ENCODE assay signal across 1 cellular context in genomic region chr14:49692895-49693737, GRCh38.
TF ChIP-seq lines count a peak whose summit lies in the region.

KLHDC1 (plus strand) TSS chr14:49693120; CDS start chr14:49693195, 75 bp downstream.

TF ChIP-seq in HepG2, 621 proteins besides CTCF, POLR2A, EP300 and RAD21 (continued from another document and continues in another):
- TF ChIP-seq, protein P1, sequence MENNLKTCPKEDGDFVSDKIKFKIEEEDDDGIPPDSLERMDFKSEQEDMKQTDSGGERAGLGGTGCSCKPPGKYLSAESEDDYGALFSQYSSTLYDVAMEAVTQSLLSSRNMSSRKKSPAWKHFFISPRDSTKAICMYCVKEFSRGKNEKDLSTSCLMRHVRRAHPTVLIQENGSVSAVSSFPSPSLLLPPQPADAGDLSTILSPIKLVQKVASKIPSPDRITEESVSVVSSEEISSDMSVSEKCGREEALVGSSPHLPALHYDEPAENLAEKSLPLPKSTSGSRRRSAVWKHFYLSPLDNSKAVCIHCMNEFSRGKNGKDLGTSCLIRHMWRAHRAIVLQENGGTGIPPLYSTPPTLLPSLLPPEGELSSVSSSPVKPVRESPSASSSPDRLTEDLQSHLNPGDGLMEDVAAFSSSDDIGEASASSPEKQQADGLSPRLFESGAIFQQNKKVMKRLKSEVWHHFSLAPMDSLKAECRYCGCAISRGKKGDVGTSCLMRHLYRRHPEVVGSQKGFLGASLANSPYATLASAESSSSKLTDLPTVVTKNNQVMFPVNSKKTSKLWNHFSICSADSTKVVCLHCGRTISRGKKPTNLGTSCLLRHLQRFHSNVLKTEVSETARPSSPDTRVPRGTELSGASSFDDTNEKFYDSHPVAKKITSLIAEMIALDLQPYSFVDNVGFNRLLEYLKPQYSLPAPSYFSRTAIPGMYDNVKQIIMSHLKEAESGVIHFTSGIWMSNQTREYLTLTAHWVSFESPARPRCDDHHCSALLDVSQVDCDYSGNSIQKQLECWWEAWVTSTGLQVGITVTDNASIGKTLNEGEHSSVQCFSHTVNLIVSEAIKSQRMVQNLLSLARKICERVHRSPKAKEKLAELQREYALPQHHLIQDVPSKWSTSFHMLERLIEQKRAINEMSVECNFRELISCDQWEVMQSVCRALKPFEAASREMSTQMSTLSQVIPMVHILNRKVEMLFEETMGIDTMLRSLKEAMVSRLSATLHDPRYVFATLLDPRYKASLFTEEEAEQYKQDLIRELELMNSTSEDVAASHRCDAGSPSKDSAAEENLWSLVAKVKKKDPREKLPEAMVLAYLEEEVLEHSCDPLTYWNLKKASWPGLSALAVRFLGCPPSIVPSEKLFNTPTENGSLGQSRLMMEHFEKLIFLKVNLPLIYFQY (CRISPR knock-in tag; IDR thresholded peaks at IDR 0.05; ENCODE audit: borderline replicate concordance), result no peak
- TF ChIP-seq TP53 (CRISPR knock-in tag; conservative IDR thresholded peaks at IDR 0.05) (no peak), KLF13 (CRISPR knock-in tag; IDR thresholded peaks at IDR 0.05) (peak; percentile 81; the same call in 1 of the 2 replicates), MAFK (conservative IDR thresholded peaks at IDR 0.05 in 1 of 2, IDR thresholded peaks at IDR 0.05 in 1 of 2; ENCODE audit: low read length in 2 of 2) (no peak), PRDM15 (CRISPR knock-in tag; IDR thresholded peaks at IDR 0.05) (no peak), ZNF564 (CRISPR knock-in tag; IDR thresholded peaks at IDR 0.05) (peak; percentile 75; the same call in 1 of the 2 replicates), ZNF350 (CRISPR knock-in tag; IDR thresholded peaks at IDR 0.05; ENCODE audit: borderline replicate concordance, low read depth) (peak; percentile 48; the same call in 1 of the 2 replicates), ZNF333 (CRISPR knock-in tag; IDR thresholded peaks at IDR 0.05; ENCODE audit: borderline replicate concordance) (peak; percentile 91; the same call in 1 of the 2 replicates), XRCC5 (optimal IDR thresholded peaks at IDR 0.05; ENCODE audit: low read length) (peak; percentile 20), ZNF816 (CRISPR knock-in tag; IDR thresholded peaks at IDR 0.05; ENCODE audit: borderline replicate concordance) (no peak), HCFC1 (IDR thresholded peaks at IDR 0.05; ENCODE audit: low read depth, low read length) (no peak), ZNF629 (CRISPR knock-in tag; conservative IDR thresholded peaks at IDR 0.05) (no peak), ZNF839 (CRISPR knock-in tag; IDR thresholded peaks at IDR 0.05; ENCODE audit: borderline replicate concordance) (0 out of 2 replicates have a peak, but pooled peaks have one; percentile 80), ZNF225 (CRISPR knock-in tag; IDR thresholded peaks at IDR 0.05) (peak; percentile 85; the same call in 1 of the 2 replicates), SIX4 (CRISPR knock-in tag; IDR thresholded peaks at IDR 0.05) (0 out of 2 replicates have a peak, but pooled peaks have one; percentile 13), PAXIP1 (CRISPR knock-in tag; conservative IDR thresholded peaks at IDR 0.05) (no peak)
- TF ChIP-seq, protein P2, sequence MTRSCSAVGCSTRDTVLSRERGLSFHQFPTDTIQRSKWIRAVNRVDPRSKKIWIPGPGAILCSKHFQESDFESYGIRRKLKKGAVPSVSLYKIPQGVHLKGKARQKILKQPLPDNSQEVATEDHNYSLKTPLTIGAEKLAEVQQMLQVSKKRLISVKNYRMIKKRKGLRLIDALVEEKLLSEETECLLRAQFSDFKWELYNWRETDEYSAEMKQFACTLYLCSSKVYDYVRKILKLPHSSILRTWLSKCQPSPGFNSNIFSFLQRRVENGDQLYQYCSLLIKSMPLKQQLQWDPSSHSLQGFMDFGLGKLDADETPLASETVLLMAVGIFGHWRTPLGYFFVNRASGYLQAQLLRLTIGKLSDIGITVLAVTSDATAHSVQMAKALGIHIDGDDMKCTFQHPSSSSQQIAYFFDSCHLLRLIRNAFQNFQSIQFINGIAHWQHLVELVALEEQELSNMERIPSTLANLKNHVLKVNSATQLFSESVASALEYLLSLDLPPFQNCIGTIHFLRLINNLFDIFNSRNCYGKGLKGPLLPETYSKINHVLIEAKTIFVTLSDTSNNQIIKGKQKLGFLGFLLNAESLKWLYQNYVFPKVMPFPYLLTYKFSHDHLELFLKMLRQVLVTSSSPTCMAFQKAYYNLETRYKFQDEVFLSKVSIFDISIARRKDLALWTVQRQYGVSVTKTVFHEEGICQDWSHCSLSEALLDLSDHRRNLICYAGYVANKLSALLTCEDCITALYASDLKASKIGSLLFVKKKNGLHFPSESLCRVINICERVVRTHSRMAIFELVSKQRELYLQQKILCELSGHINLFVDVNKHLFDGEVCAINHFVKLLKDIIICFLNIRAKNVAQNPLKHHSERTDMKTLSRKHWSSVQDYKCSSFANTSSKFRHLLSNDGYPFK (CRISPR knock-in tag; IDR thresholded peaks at IDR 0.05; ENCODE audit: borderline replicate concordance), result peak; percentile 54; the same call in 1 of the 2 replicates
- TF ChIP-seq, protein P3, sequence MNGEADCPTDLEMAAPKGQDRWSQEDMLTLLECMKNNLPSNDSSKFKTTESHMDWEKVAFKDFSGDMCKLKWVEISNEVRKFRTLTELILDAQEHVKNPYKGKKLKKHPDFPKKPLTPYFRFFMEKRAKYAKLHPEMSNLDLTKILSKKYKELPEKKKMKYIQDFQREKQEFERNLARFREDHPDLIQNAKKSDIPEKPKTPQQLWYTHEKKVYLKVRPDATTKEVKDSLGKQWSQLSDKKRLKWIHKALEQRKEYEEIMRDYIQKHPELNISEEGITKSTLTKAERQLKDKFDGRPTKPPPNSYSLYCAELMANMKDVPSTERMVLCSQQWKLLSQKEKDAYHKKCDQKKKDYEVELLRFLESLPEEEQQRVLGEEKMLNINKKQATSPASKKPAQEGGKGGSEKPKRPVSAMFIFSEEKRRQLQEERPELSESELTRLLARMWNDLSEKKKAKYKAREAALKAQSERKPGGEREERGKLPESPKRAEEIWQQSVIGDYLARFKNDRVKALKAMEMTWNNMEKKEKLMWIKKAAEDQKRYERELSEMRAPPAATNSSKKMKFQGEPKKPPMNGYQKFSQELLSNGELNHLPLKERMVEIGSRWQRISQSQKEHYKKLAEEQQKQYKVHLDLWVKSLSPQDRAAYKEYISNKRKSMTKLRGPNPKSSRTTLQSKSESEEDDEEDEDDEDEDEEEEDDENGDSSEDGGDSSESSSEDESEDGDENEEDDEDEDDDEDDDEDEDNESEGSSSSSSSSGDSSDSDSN (CRISPR knock-in tag; IDR thresholded peaks at IDR 0.05), result peak; percentile 94
- TF ChIP-seq, protein P4, sequence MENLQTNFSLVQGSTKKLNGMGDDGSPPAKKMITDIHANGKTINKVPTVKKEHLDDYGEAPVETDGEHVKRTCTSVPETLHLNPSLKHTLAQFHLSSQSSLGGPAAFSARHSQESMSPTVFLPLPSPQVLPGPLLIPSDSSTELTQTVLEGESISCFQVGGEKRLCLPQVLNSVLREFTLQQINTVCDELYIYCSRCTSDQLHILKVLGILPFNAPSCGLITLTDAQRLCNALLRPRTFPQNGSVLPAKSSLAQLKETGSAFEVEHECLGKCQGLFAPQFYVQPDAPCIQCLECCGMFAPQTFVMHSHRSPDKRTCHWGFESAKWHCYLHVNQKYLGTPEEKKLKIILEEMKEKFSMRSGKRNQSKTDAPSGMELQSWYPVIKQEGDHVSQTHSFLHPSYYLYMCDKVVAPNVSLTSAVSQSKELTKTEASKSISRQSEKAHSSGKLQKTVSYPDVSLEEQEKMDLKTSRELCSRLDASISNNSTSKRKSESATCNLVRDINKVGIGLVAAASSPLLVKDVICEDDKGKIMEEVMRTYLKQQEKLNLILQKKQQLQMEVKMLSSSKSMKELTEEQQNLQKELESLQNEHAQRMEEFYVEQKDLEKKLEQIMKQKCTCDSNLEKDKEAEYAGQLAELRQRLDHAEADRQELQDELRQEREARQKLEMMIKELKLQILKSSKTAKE (CRISPR knock-in tag; IDR thresholded peaks at IDR 0.05; ENCODE audit: borderline replicate concordance), result peak; percentile 37; the same call in 1 of the 2 replicates
- TF ChIP-seq, protein P5, sequence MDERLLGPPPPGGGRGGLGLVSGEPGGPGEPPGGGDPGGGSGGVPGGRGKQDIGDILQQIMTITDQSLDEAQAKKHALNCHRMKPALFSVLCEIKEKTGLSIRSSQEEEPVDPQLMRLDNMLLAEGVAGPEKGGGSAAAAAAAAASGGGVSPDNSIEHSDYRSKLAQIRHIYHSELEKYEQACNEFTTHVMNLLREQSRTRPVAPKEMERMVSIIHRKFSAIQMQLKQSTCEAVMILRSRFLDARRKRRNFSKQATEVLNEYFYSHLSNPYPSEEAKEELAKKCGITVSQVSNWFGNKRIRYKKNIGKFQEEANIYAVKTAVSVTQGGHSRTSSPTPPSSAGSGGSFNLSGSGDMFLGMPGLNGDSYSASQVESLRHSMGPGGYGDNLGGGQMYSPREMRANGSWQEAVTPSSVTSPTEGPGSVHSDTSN (CRISPR knock-in tag; IDR thresholded peaks at IDR 0.05), result no peak
- TF ChIP-seq, protein P6, sequence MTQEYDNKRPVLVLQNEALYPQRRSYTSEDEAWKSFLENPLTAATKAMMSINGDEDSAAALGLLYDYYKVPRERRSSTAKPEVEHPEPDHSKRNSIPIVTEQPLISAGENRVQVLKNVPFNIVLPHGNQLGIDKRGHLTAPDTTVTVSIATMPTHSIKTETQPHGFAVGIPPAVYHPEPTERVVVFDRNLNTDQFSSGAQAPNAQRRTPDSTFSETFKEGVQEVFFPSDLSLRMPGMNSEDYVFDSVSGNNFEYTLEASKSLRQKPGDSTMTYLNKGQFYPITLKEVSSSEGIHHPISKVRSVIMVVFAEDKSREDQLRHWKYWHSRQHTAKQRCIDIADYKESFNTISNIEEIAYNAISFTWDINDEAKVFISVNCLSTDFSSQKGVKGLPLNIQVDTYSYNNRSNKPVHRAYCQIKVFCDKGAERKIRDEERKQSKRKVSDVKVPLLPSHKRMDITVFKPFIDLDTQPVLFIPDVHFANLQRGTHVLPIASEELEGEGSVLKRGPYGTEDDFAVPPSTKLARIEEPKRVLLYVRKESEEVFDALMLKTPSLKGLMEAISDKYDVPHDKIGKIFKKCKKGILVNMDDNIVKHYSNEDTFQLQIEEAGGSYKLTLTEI (CRISPR knock-in tag; conservative IDR thresholded peaks at IDR 0.05), result no peak
- TF ChIP-seq, protein P7, sequence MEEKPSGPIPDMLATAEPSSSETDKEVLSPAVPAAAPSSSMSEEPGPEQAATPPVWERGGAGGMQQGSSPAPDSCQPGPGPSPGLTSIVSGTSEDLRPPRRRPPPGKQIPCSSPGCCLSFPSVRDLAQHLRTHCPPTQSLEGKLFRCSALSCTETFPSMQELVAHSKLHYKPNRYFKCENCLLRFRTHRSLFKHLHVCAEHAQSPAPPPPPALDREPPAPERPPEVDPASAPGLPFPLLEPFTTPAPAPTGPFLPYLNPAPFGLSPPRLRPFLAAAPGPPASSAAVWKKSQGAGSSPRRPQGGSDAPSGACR (CRISPR knock-in tag; IDR thresholded peaks at IDR 0.05), result no peak
- TF ChIP-seq, protein P8, sequence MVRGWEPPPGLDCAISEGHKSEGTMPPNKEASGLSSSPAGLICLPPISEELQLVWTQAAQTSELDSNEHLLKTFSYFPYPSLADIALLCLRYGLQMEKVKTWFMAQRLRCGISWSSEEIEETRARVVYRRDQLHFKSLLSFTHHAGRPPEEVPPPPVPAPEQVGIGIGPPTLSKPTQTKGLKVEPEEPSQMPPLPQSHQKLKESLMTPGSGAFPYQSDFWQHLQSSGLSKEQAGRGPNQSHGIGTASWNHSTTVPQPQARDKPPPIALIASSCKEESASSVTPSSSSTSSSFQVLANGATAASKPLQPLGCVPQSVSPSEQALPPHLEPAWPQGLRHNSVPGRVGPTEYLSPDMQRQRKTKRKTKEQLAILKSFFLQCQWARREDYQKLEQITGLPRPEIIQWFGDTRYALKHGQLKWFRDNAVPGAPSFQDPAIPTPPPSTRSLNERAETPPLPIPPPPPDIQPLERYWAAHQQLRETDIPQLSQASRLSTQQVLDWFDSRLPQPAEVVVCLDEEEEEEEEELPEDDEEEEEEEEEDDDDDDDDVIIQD (CRISPR knock-in tag; IDR thresholded peaks at IDR 0.05; ENCODE audit: low read depth), result no peak
